Comparison of ENCODE assay signal across 19 cellular contexts in genomic region chrX:6120329-6120728, GRCh38.
DNase-seq lines count a peak whose midpoint lies in the region; ATAC-seq, FAIRE-seq and TF ChIP-seq lines count a peak whose summit lies in the region.
"Had no signal": no experiment of that assay in that cellular context is flagged by ENCODE, and none has a peak within 500 bp of the region (broad histone marks: within the 10 kb centered on the region; RNA-seq: fewer than 3 reads in every experiment).

No MANE protein-coding gene starts in this region.

- ATAC-seq in A549 = no peak
- no peak for ATAC-seq in GM19452 (IDR thresholded peaks at IDR 0.05; ENCODE audit: unreplicated experiment)

- H3K4me3 ChIP-seq in A549 (no peak overlapping the region), mesendoderm (ENCODE audit: low read length) (no peak overlapping the region)

- TF ChIP-seq EP300 in A549 (IDR thresholded peaks at IDR 0.05) = no peak

- peaks cover 12% of the 10 kb centered on the region for H3K79me2 ChIP-seq in mesendoderm (ENCODE audit: control insufficient read depth, insufficient read depth, low read length)
- peaks cover 22% of the 10 kb centered on the region; the same call in 1 of the 2 replicates for H3K79me2 ChIP-seq in H9 (ENCODE audit: insufficient read depth, low read length)

- H3K4me2 ChIP-seq in A549 = no peak overlapping the region
- H3K4me2 ChIP-seq in mesendoderm (ENCODE audit: low read length) = no peak overlapping the region
- no peak overlapping the region for H3K4me2 ChIP-seq in H9 (ENCODE audit: insufficient read depth, insufficient read length, low read length)

- no peaks in the 10 kb centered on the region for H3K4me1 ChIP-seq in A549
- no peaks in the 10 kb centered on the region for H3K4me1 ChIP-seq in mesendoderm (ENCODE audit: control insufficient read depth, low read depth, low read length)
- peaks cover 5% of the 10 kb centered on the region; the same call in 1 of the 2 replicates for H3K4me1 ChIP-seq in H9 (ENCODE audit: insufficient read depth, low read length)
- H3K4me1 ChIP-seq: BE2C had no signal

- H4K20me1 ChIP-seq in H9 (ENCODE audit: control insufficient read depth, insufficient read depth, insufficient read length) = no peaks in the 10 kb centered on the region

- POLR2A ChIA-PET in A549 (lab: Yijun Ruan, JAX) (no interaction called here), RWPE1 (lab: Yijun Ruan, JAX; ENCODE audit: low non-redundant PET) (no interaction called here)

- H2AFZ ChIP-seq in H9 (ENCODE audit: low read length) = no peak overlapping the region

- no peak overlapping the region for H3K23ac ChIP-seq in mesendoderm (ENCODE audit: low read length)
- H3K23ac ChIP-seq in H9 (ENCODE audit: insufficient read length, low read depth, low read length) = no peak overlapping the region

- no peak for TF ChIP-seq POLR2A in A549 (IDR thresholded peaks at IDR 0.05; ENCODE audit: low read length)
- TF ChIP-seq POLR2A in GM12891 (IDR thresholded peaks at IDR 0.05; ENCODE audit: low read depth, low read length) = no peak

- H3K18ac ChIP-seq in mesendoderm (ENCODE audit: low read length) (no peak overlapping the region), H9 (ENCODE audit: insufficient read length, low read depth, low read length) (no peak overlapping the region)

- no peaks in the 10 kb centered on the region for H3K36me3 ChIP-seq in mesendoderm (ENCODE audit: control insufficient read depth, insufficient read depth, low read length)
- H3K36me3 ChIP-seq: BE2C had no signal

- H3K27ac Mint-ChIP-seq in H9 = peak overlapping the region in 1 of 3 experiments; percentile 55; a peak in 2 of 7 replicates
- H3K27ac Mint-ChIP-seq: CD4-positive, CD25-positive, alpha-beta regulatory T cell; CD8-positive, alpha-beta memory T cell had no signal

- H4K5ac ChIP-seq in mesendoderm (ENCODE audit: low read length) (no peak overlapping the region), H9 (ENCODE audit: insufficient read length, low read depth, low read length) (no peak overlapping the region)

- H3K9me3 ChIP-seq in A549 (no peaks in the 10 kb centered on the region), H9 (ENCODE audit: control insufficient read depth, low read depth, low read length) (no peaks in the 10 kb centered on the region)
- H3K9me3 ChIP-seq: BE2C had no signal

- no peaks in the 10 kb centered on the region for H3K27me3 Mint-ChIP-seq in H9 (ENCODE audit: low read depth)
- H3K27me3 Mint-ChIP-seq: CD4-positive, CD25-positive, alpha-beta regulatory T cell had no signal

- DNase-seq in A549 (ENCODE audit: low read depth in 1 of 2, low spot score in 1 of 2) = no peak
- DNase-seq in GM12891 (ENCODE audit: insufficient read length, low spot score) = no peak
- peak; percentile 49 for DNase-seq in NCI-H69 (lab: John Stamatoyannopoulos, UW)
- peak; percentile 6 for DNase-seq in mesendoderm
- no peak for DNase-seq in RWPE1 (ENCODE audit: low spot score)
- no peak for DNase-seq in H9
- DNase-seq: 8988T; ACHN; BE2C; C1 segment of cervical spinal cord; CD4-positive, CD25-positive, alpha-beta regulatory T cell; CD8-positive, alpha-beta memory T cell; COR-L47; GOT3; H7 had no signal

- no peak overlapping the region for H3T11ph ChIP-seq in H9 (ENCODE audit: low read length)

- H3K4me1 Mint-ChIP-seq in H9 = peaks cover 48 to 54% of the 10 kb centered on the region in 2 experiments
- H3K4me1 Mint-ChIP-seq: CD4-positive, CD25-positive, alpha-beta regulatory T cell; CD8-positive, alpha-beta memory T cell had no signal

- TF ChIP-seq RAD21 in A549 (conservative IDR thresholded peaks at IDR 0.05 in 1 of 2, IDR thresholded peaks at IDR 0.05 in 1 of 2) = no peak

- no peak overlapping the region for H3K4me3 Mint-ChIP-seq in H9
- H3K4me3 Mint-ChIP-seq: CD4-positive, CD25-positive, alpha-beta regulatory T cell; CD8-positive, alpha-beta memory T cell had no signal

- no peak overlapping the region for H2AK5ac ChIP-seq in mesendoderm (ENCODE audit: low read length)
- no peak overlapping the region for H2AK5ac ChIP-seq in H9 (ENCODE audit: insufficient read length, low read length)

- H2BK20ac ChIP-seq in H9 (ENCODE audit: low read depth, low read length, poor library complexity, severe bottlenecking) = no peak overlapping the region

- H2BK12ac ChIP-seq in H9 (ENCODE audit: insufficient read length, low read depth, low read length) = no peak overlapping the region

- no peak overlapping the region for H3K27ac ChIP-seq in A549
- H3K27ac ChIP-seq in mesendoderm (ENCODE audit: low read depth, low read length) = no peak overlapping the region
- no peak overlapping the region for H3K27ac ChIP-seq in RWPE1
- H3K27ac ChIP-seq in H9 (ENCODE audit: insufficient read length, low read depth, low read length) = no peak overlapping the region

- H3K9ac ChIP-seq in mesendoderm (ENCODE audit: low read length) (no peak overlapping the region), H9 (ENCODE audit: extremely low read depth, insufficient read length, low read length) (no peak overlapping the region)

- H3K9me3 Mint-ChIP-seq in H9 = no peaks in the 10 kb centered on the region

- peaks cover 0 to 6% (median 5%) of the 10 kb centered on the region in 3 experiments; a peak in 4 of 7 replicates for H3K36me3 Mint-ChIP-seq in H9 (ENCODE audit: insufficient read depth in 1 of 3, low read depth in 3 of 3)
- H3K36me3 Mint-ChIP-seq: CD4-positive, CD25-positive, alpha-beta regulatory T cell; CD8-positive, alpha-beta memory T cell had no signal

- H3K4ac ChIP-seq in mesendoderm (ENCODE audit: low read depth, low read length) (no peak overlapping the region), H9 (ENCODE audit: low read depth, low read length) (no peak overlapping the region)

- H3K23me2 ChIP-seq in H9 (ENCODE audit: insufficient read length, low read depth, low read length, poor library complexity, severe bottlenecking) = no peaks in the 10 kb centered on the region

- H3K56ac ChIP-seq in mesendoderm (ENCODE audit: low read length) (no peak overlapping the region), H9 (ENCODE audit: insufficient read length, low read depth, low read length) (no peak overlapping the region)

- WGBS in A549 (ENCODE audit: missing lambda C conversion rate) = 31% methylated on average over 2 of the region's 2 CpGs
- WGBS in mesendoderm (ENCODE audit: extremely low coverage, insufficient coverage, low lambda C conversion rate) = no CpG with 5 or more reads among the region's 2 CpGs
- no CpG with 5 or more reads among the region's 2 CpGs for WGBS in H9 (ENCODE audit: extremely low coverage, insufficient read length, low lambda C conversion rate)

- no peak overlapping the region for H4K8ac ChIP-seq in mesendoderm (ENCODE audit: low read depth, low read length)
- H4K8ac ChIP-seq in H9 (replicated peaks; ENCODE audit: insufficient read length, low read depth, low read length) = no peak overlapping the region

- H2BK15ac ChIP-seq in mesendoderm (replicated peaks; ENCODE audit: low read depth) (no peak overlapping the region), H9 (ENCODE audit: low read depth, low read length) (no peak overlapping the region)

- no peak overlapping the region for H2BK5ac ChIP-seq in mesendoderm (ENCODE audit: low read length)
- no peak overlapping the region for H2BK5ac ChIP-seq in H9 (ENCODE audit: insufficient read length, low read length)

- H3K79me1 ChIP-seq in mesendoderm (ENCODE audit: low read length) (no peaks in the 10 kb centered on the region), H9 (ENCODE audit: insufficient read depth, low read depth, low read length, poor library complexity, severe bottlenecking) (no peaks in the 10 kb centered on the region)

- FAIRE-seq in A549 (lab: Jason Lieb, UNC) (peak; percentile 46), GM12891 (lab: Jason Lieb, UNC) (peak; percentile 35)
- FAIRE-seq: G401.6, GM12892, GM18507 had no signal

- H3K27me3 ChIP-seq in mesendoderm (ENCODE audit: insufficient read depth, low read length, poor library complexity) = no peaks in the 10 kb centered on the region
- H3K27me3 ChIP-seq in H9 (ENCODE audit: insufficient read depth, low read length) = no peaks in the 10 kb centered on the region
- H3K27me3 ChIP-seq: BE2C had no signal

- no peak overlapping the region for H3K14ac ChIP-seq in H9 (ENCODE audit: insufficient read depth, low read length)

- TF ChIP-seq CTCF in A549 (IDR thresholded peaks at IDR 0.05) (no peak), RWPE1 (conservative IDR thresholded peaks at IDR 0.05; ENCODE audit: low read depth) (no peak), H9 (conservative IDR thresholded peaks at IDR 0.05) (no peak)

- CTCF ChIA-PET in A549 (lab: Yijun Ruan, JAX) = no interaction called here
- CTCF ChIA-PET in RWPE1 (lab: Yijun Ruan, JAX) = no interaction called here

- H4K91ac ChIP-seq in H9 (ENCODE audit: insufficient read length, low read depth, low read length) = no peak overlapping the region

- H2BK120ac ChIP-seq in mesendoderm (ENCODE audit: low read depth, low read length) (no peak overlapping the region), H9 (ENCODE audit: low read depth, low read length, poor library complexity, severe bottlenecking) (no peak overlapping the region)

TF ChIP-seq in A549, 52 proteins besides CTCF, POLR2A, EP300 and RAD21 (continues in another document):
- TF ChIP-seq ELK1 (IDR thresholded peaks at IDR 0.05; ENCODE audit: low read depth, low read length) (no peak), POLR2AphosphoS2 (conservative IDR thresholded peaks at IDR 0.05; ENCODE audit: low read length) (no peak), MYC (IDR thresholded peaks at IDR 0.05; ENCODE audit: borderline replicate concordance, low read length) (no peak), NR3C1 (IDR thresholded peaks at IDR 0.05) (no peak)

TF ChIP-seq in GM12891, 5 proteins besides CTCF, POLR2A, EP300 and RAD21:
- TF ChIP-seq PAX5 (IDR thresholded peaks at IDR 0.05; ENCODE audit: insufficient read depth, low read length, severe bottlenecking) = no peak
- no peak for TF ChIP-seq SPI1 (IDR thresholded peaks at IDR 0.05; ENCODE audit: low read depth, low read length)
TF ChIP-seq in GM12891: peak in this region for 0.

Comparison
In these comparisons a context has a peak if more than half of its experiments do, and no peak if none do; other contexts are left out.
1. DNase-seq: peak in NCI-H69 (single experiment) and mesendoderm (single experiment); none in A549 (0 of 2), GM12891 (single experiment), RWPE1 (single experiment) and H9 (single experiment).